ENCODE assay signal across 8 cellular contexts in the genomic region with DNA sequence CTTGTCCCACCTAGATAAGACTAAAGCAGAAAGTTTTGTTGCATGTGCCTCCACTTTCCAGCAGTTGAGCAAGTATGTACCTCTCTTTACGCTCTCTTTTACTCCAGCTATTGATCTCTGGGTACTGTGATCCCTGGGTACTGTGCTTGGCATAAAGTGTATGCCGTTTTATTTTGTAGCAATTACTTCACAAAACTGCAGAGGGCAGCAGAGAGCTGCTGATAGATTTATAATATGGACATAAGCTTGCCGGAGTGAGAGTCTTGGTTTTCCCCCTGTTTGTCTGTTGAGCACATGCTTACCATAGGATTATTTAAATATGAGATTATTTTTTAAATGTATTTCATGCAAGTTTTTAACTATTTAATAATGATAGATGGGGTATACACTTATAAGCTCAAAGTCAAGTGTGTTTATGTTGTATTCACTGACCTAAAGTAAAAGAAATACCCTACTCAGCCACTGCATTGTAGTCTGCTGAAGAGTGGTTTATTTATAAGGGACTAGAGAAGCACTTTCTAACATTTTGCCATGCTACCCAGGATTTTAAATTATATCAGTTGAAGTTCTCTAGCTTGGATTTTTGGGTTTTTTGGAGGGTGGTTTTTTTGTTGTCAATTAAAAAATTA. TPM values are rescaled to one million over a fixed set of nuclear protein-coding genes. Genes with fewer than 3 reads are reported as not detected.
DNase-seq lines count a peak whose midpoint lies in the region; ATAC-seq, FAIRE-seq and TF ChIP-seq lines count a peak whose summit lies in the region.

No MANE protein-coding gene starts in this region.

- CTCF ChIA-PET in CD8-positive, alpha-beta memory T cell (lab: Charles Lee): interaction anchor here (0.6 to 4.7 kb wide), 23 partner anchors 9 to 732 kb away, joined by 3 to 71 read pairs (median 4); a partner anchor contains a TSS
- CTCF ChIA-PET in WTC11 (lab: Charles Lee): interaction anchor here (0.5 to 2.5 kb wide), 54 partner anchors 9 to 735 kb away, joined by 3 to 36 read pairs (median 5); a partner anchor contains a TSS

- no peaks in the 10 kb centered on the region for H3K27me3 Mint-ChIP-seq in CD8-positive, alpha-beta memory T cell
- no peaks in the 10 kb centered on the region for H3K27me3 Mint-ChIP-seq in WTC11 (ENCODE audit: low read depth)

- peak; percentile 36 to 58 (median 51) for DNase-seq in CD8-positive, alpha-beta memory T cell
- peak; percentile 15 for DNase-seq in GM19239 (ENCODE audit: insufficient read length, low spot score)
- DNase-seq in NCI-H2227 treated with DMSO at 0.1 percent for 48 hours (lab: John Stamatoyannopoulos, UW): peak; percentile 41
- DNase-seq in WTC11 (ENCODE audit: low spot score): peak; percentile 31
- peak; percentile 77 to 83 for DNase-seq in dermis microvascular lymphatic vessel endothelial cell (ENCODE audit: low read depth in 2 of 2)
- peak; percentile 54 for DNase-seq in lung (ENCODE audit: low spot score)
- peak in 5 of 6 experiments; percentile 30 to 69 (median 42) for DNase-seq in stimulated activated naive CD4-positive, alpha-beta T cell (lab: John Stamatoyannopoulos, UW)

- H3K4me1 ChIP-seq in CD8-positive, alpha-beta memory T cell (ENCODE audit: insufficient read depth, low read length): peaks cover 7% of the 10 kb centered on the region
- H3K4me1 ChIP-seq in lung (ENCODE audit: control insufficient read depth in 2 of 2, insufficient read depth in 2 of 2, low read length in 2 of 2): peaks cover 0 to 2% of the 10 kb centered on the region in 2 donors

- H3K36me3 ChIP-seq in CD8-positive, alpha-beta memory T cell (ENCODE audit: insufficient read depth, low read length): no peaks in the 10 kb centered on the region
- H3K36me3 ChIP-seq in lung (ENCODE audit: control insufficient read depth in 2 of 2, insufficient read depth in 2 of 2, low read length in 2 of 2): peaks cover 6 to 7% of the 10 kb centered on the region in 2 donors

- H3K9me3 ChIP-seq in CD8-positive, alpha-beta memory T cell (ENCODE audit: low read length): no peaks in the 10 kb centered on the region
- H3K9me3 ChIP-seq in lung (ENCODE audit: control insufficient read depth in 2 of 2, insufficient read depth in 1 of 2, low read length in 1 of 2): no peaks in the 10 kb centered on the region

- H3K36me3 Mint-ChIP-seq in CD8-positive, alpha-beta memory T cell: peaks cover 4 to 52% (median 9%) of the 10 kb centered on the region in 3 donors
- peaks cover 23% of the 10 kb centered on the region for H3K36me3 Mint-ChIP-seq in WTC11

- peak overlapping the region in 4 of 7 donors; percentile 17 to 37 (median 30) for H3K4me3 Mint-ChIP-seq in CD8-positive, alpha-beta memory T cell
- no peak overlapping the region for H3K4me3 Mint-ChIP-seq in WTC11

- peak; percentile 74 for TF ChIP-seq CTCF in WTC11 (IDR thresholded peaks at IDR 0.05)
- TF ChIP-seq CTCF in lung (IDR thresholded peaks at IDR 0.05; ENCODE audit: control extremely low read depth, extremely low read depth): peak; percentile 79

- ATAC-seq in HG03342 (IDR thresholded peaks at IDR 0.05; ENCODE audit: unreplicated experiment): peak; percentile 93
- ATAC-seq in WTC11: peak; percentile 92
- no peak for ATAC-seq in lung (ENCODE audit: insufficient read depth, low FRiP score)

- POLR2A ChIA-PET in CD8-positive, alpha-beta memory T cell (lab: Charles Lee): interaction anchor here (0.5 to 1.5 kb wide), 3 partner anchors 13 to 420 kb away, joined by 3 to 7 read pairs (median 6); a partner anchor contains a TSS
- POLR2A ChIA-PET in WTC11 (lab: Charles Lee): interaction anchor here (1.0 kb wide), 2 partner anchors 111 to 176 kb away, joined by 4 to 5 read pairs; no protein-coding TSS in a partner anchor

- no peaks in the 10 kb centered on the region for H3K27me3 ChIP-seq in CD8-positive, alpha-beta memory T cell (ENCODE audit: insufficient read depth, low read length, poor library complexity, severe bottlenecking)
- no peaks in the 10 kb centered on the region for H3K27me3 ChIP-seq in lung (ENCODE audit: control insufficient read depth, insufficient read depth)

- peaks cover 36 to 63% (median 47%) of the 10 kb centered on the region in 3 donors for H3K4me1 Mint-ChIP-seq in CD8-positive, alpha-beta memory T cell
- H3K4me1 Mint-ChIP-seq in WTC11: peaks cover 6% of the 10 kb centered on the region

- WGBS in lung, 2 donors: 16 to 22% methylated on average over 3 of the region's 3 CpGs

- peak overlapping the region in 7 of 8 donors; percentile 9 to 91 (median 80) for H3K27ac Mint-ChIP-seq in CD8-positive, alpha-beta memory T cell
- H3K27ac Mint-ChIP-seq in WTC11: no peak overlapping the region

- H3K9me3 Mint-ChIP-seq in CD8-positive, alpha-beta memory T cell: no peaks in the 10 kb centered on the region
- H3K9me3 Mint-ChIP-seq in WTC11: no peaks in the 10 kb centered on the region

- peak; percentile 89 for FAIRE-seq in GM19239 (lab: Jason Lieb, UNC)

- no peak overlapping the region for H3K27ac ChIP-seq in CD8-positive, alpha-beta memory T cell (ENCODE audit: low read depth, low read length)
- no peak overlapping the region for H3K27ac ChIP-seq in lung (ENCODE audit: low read depth in 1 of 2, low read length in 1 of 2)

- H3K4me3 ChIP-seq in CD8-positive, alpha-beta memory T cell (ENCODE audit: low read length): no peak overlapping the region
- no peak overlapping the region for H3K4me3 ChIP-seq in lung

TF ChIP-seq in WTC11, 78 proteins besides CTCF, POLR2A, EP300 and RAD21:
- TF ChIP-seq CBFB (CRISPR knock-in tag; IDR thresholded peaks at IDR 0.05; ENCODE audit: low read depth) (no peak), ZNF219 (CRISPR knock-in tag; IDR thresholded peaks at IDR 0.05; ENCODE audit: borderline replicate concordance) (no peak)

RNA-seq across cellular contexts. Expression of a gene that starts 13.0 kb away (rescaled TPM):
- total RNA-seq in CD8-positive, alpha-beta memory T cell: 10 to 100 TPM; 66.4 to 70.7 TPM
- 99.8 TPM for polyA plus RNA-seq in CD8-positive, alpha-beta memory T cell
- total RNA-seq in WTC11 (2021) (46.4 to 48.3 TPM (median 47.4 TPM) in 3 replicates), dermis microvascular lymphatic vessel endothelial cell (36.7 and 38.9 TPM in 2 replicates), lung (10 to 100 TPM; 37.3 to 42.5 TPM)
- 10 to 100 TPM; 43.8 to 47.5 TPM for polyA plus RNA-seq in lung

Comparison
In these comparisons a context has a peak if more than half of its experiments do, and no peak if none do; other contexts are left out.
1. DNase-seq: peak in every context shown above with its lines; median percentile 80 in dermis microvascular lymphatic vessel endothelial cell; 54 in lung; 51 in CD8-positive, alpha-beta memory T cell; 42 in stimulated activated naive CD4-positive, alpha-beta T cell; 41 in NCI-H2227 treated with DMSO at 0.1 percent for 48 hours; 31 in WTC11; 15 in GM19239.